ENCODE assay signal across 10 cellular contexts in the genomic region with DNA sequence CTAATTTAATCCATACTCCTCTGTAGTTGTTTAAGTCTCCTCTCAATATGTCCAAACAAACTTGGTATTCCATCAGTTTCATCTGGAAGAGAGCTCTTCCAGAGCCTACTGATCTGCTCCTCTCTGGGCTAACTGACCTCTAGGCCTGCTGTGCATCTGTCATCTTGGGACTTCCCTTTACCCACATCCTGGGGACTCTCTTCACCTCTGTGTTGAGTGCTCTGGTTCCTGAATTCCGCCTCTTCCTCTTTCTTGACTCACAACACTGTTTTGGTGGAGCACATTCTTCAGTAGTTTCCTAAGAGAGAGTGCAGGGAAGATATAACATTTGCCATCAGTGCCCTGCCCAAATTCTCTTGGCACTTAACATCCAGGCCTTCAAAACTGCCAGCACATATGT. TPM values are rescaled to one million over a fixed set of nuclear protein-coding genes. Genes with fewer than 3 reads are reported as not detected.
A peak's percentile ranks its signal among the peaks of the same experiment; 100 is the strongest.
DNase-seq lines count a peak whose midpoint lies in the region; ATAC-seq and TF ChIP-seq lines count a peak whose summit lies in the region.
"Not testable (repeated sequence)": the region's sequence is repeated elsewhere in the genome, so short reads cannot be mapped to it uniquely, and the experiment has no call there.
"Had no signal": no experiment of that assay in that cellular context is flagged by ENCODE, and none has a peak within 500 bp of the region (broad histone marks: within the 10 kb centered on the region; RNA-seq: fewer than 3 reads in every experiment).

No MANE protein-coding gene starts in this region.

- not testable (repeated sequence) for H3K27ac ChIP-seq in heart right ventricle; naive thymus-derived CD4-positive, alpha-beta T cell (ENCODE audit: low read depth, low read length)

- DNase-seq in activated CD8-positive, alpha-beta memory T cell treated with anti-CD3 and anti-CD28 coated beads, Interleukin-2, amount 10 ng/mL, durations not matched to agents 7 days and 5 days; heart right ventricle; naive thymus-derived CD4-positive, alpha-beta T cell: not testable (repeated sequence)

- not testable (repeated sequence) for H3K4me1 ChIP-seq in heart right ventricle; naive thymus-derived CD4-positive, alpha-beta T cell (ENCODE audit: control insufficient read depth in 2 of 2, insufficient read depth in 2 of 2, low read length in 2 of 2)

- H3K27me3 Mint-ChIP-seq in activated CD8-positive, alpha-beta memory T cell treated with anti-CD3 and anti-CD28 coated beads, Interleukin-2, amount 10 ng/mL, durations not matched to agents 7 days and 5 days; naive thymus-derived CD4-positive, alpha-beta T cell: not testable (repeated sequence)

- intact Hi-C loops in heart right ventricle (cut with DNase I); naive thymus-derived CD4-positive, alpha-beta T cell (cut with micrococcal nuclease): not testable (repeated sequence)

- not testable (repeated sequence) for H3K4me1 Mint-ChIP-seq in activated CD8-positive, alpha-beta memory T cell treated with anti-CD3 and anti-CD28 coated beads, Interleukin-2, amount 10 ng/mL, durations not matched to agents 7 days and 5 days; naive thymus-derived CD4-positive, alpha-beta T cell

- not testable (repeated sequence) for H3K36me3 Mint-ChIP-seq in activated CD8-positive, alpha-beta memory T cell treated with anti-CD3 and anti-CD28 coated beads, Interleukin-2, amount 10 ng/mL, durations not matched to agents 7 days and 5 days; naive thymus-derived CD4-positive, alpha-beta T cell

- H3K27ac Mint-ChIP-seq in activated CD8-positive, alpha-beta memory T cell treated with anti-CD3 and anti-CD28 coated beads, Interleukin-2, amount 10 ng/mL, durations not matched to agents 7 days and 5 days; naive thymus-derived CD4-positive, alpha-beta T cell: not testable (repeated sequence)

- H3K4me3 Mint-ChIP-seq in activated CD8-positive, alpha-beta memory T cell treated with anti-CD3 and anti-CD28 coated beads, Interleukin-2, amount 10 ng/mL, durations not matched to agents 7 days and 5 days; naive thymus-derived CD4-positive, alpha-beta T cell: not testable (repeated sequence)

- peak; percentile 50 for ATAC-seq in GM18508 (IDR thresholded peaks at IDR 0.05; ENCODE audit: insufficient read depth, unreplicated experiment)
- ATAC-seq in GM19372 (IDR thresholded peaks at IDR 0.05; ENCODE audit: low read depth, unreplicated experiment) = peak; percentile 49
- ATAC-seq in HG02678 (IDR thresholded peaks at IDR 0.05; ENCODE audit: unreplicated experiment) = peak; percentile 67
- peak; percentile 72 for ATAC-seq in HG03196 (IDR thresholded peaks at IDR 0.05; ENCODE audit: unreplicated experiment)
- peak; percentile 48 for ATAC-seq in activated CD8-positive, alpha-beta memory T cell treated with anti-CD3 and anti-CD28 coated beads, Interleukin-2, amount 10 ng/mL, durations not matched to agents 7 days and 5 days
- ATAC-seq in heart right ventricle = peak in 6 of 8 donors; percentile 46 to 83 (median 56)
- peak; percentile 90 for ATAC-seq in naive thymus-derived CD4-positive, alpha-beta T cell

- H3K27me3 ChIP-seq in heart right ventricle; naive thymus-derived CD4-positive, alpha-beta T cell (ENCODE audit: control insufficient read depth in 2 of 2, insufficient read depth in 2 of 2, low read length in 2 of 2): not testable (repeated sequence)

- POLR2A ChIA-PET in naive thymus-derived CD4-positive, alpha-beta T cell (lab: Charles Lee) = not testable (repeated sequence)

- H3K36me3 ChIP-seq in heart right ventricle; naive thymus-derived CD4-positive, alpha-beta T cell (ENCODE audit: control insufficient read depth in 2 of 3, insufficient read depth in 3 of 3, low read length in 3 of 3): not testable (repeated sequence)

- not testable (repeated sequence) for H3K9me3 Mint-ChIP-seq in activated CD8-positive, alpha-beta memory T cell treated with anti-CD3 and anti-CD28 coated beads, Interleukin-2, amount 10 ng/mL, durations not matched to agents 7 days and 5 days (ENCODE audit: low read depth); naive thymus-derived CD4-positive, alpha-beta T cell

- WGBS in heart right ventricle, 2 donors = no CpG with 5 or more reads among the region's 1 CpG

- H3K9me3 ChIP-seq in heart right ventricle; naive thymus-derived CD4-positive, alpha-beta T cell (ENCODE audit: control insufficient read depth in 2 of 3, low read length in 3 of 3): not testable (repeated sequence)

- not testable (repeated sequence) for TF ChIP-seq CTCF in heart right ventricle (IDR thresholded peaks at IDR 0.05)

- CTCF ChIA-PET in activated CD8-positive, alpha-beta memory T cell treated with anti-CD3 and anti-CD28 coated beads, Interleukin-2, amount 10 ng/mL, durations not matched to agents 7 days and 5 days (lab: Charles Lee); naive thymus-derived CD4-positive, alpha-beta T cell (lab: Charles Lee): not testable (repeated sequence)

- not testable (repeated sequence) for H3K4me3 ChIP-seq in heart right ventricle; naive thymus-derived CD4-positive, alpha-beta T cell (ENCODE audit: low read length)

RNA-seq across cellular contexts. Expression of a gene that starts 13.0 kb away (rescaled TPM):
- total RNA-seq in activated CD8-positive, alpha-beta memory T cell treated with anti-CD3 and anti-CD28 coated beads, Interleukin-2, amount 10 ng/mL, durations not matched to agents 7 days and 5 days = under 1 TPM in 1 of 2 experiments, not detected in 1; 0.84 TPM
- under 1 TPM in 5 of 10 donors, not detected in 5; 0.44 to 0.54 (median 0.52) TPM for total RNA-seq in heart right ventricle
- polyA plus RNA-seq in heart right ventricle = 1 to 10 TPM in 1 of 2 donors, not detected in 1; 8.1 TPM
- total RNA-seq in naive thymus-derived CD4-positive, alpha-beta T cell = under 1 TPM in 2 of 5 experiments, not detected in 3; 0.62 to 0.69 TPM
- 10 to 100 TPM in 1 of 2 donors, 1 to 10 TPM in 1; 3.7 to 11.2 TPM for polyA plus RNA-seq in naive thymus-derived CD4-positive, alpha-beta T cell
- total RNA-seq: cardiac septum, mesothelial cell of epicardium, neural crest cell had no signal
